ENCODE assay signal across 8 cellular contexts in genomic region chr2:20106746-20107145, GRCh38. TPM values are rescaled to one million over a fixed set of nuclear protein-coding genes. Genes with fewer than 3 reads are reported as not detected.
A peak's percentile ranks its signal among the peaks of the same experiment; 100 is the strongest.
DNase-seq lines count a peak whose midpoint lies in the region; ATAC-seq, FAIRE-seq and TF ChIP-seq lines count a peak whose summit lies in the region.

No MANE protein-coding gene starts in this region.

- 0 out of 3 replicates have a peak, but pooled peaks cover 3% of the 10 kb centered on the region for H3K9me3 ChIP-seq in A549
- no peaks in the 10 kb centered on the region for H3K9me3 ChIP-seq in mammary epithelial cell (replicated peaks; ENCODE audit: insufficient read depth, low read length)
- H3K9me3 ChIP-seq in liver (ENCODE audit: control insufficient read depth in 4 of 4, low read length in 3 of 4): peaks cover 0 to 2% (median under 1%) of the 10 kb centered on the region in 4 donors
- H3K9me3 ChIP-seq in thyroid gland: no peaks in the 10 kb centered on the region

- 95% methylated on average over 31 of the region's 34 CpGs for WGBS in A549 (ENCODE audit: missing lambda C conversion rate)
- 12% methylated on average over 6 of the region's 34 CpGs for WGBS in mammary epithelial cell (ENCODE audit: low coverage, missing lambda C conversion rate)
- WGBS in liver: 44% methylated on average over 34 of the region's 34 CpGs
- 13 to 24% methylated on average over 24 to 33 of the region's 34 CpGs for whole genome bisulfite sequencing in thyroid gland, 2 donors

- H3K9ac ChIP-seq in mammary epithelial cell (ENCODE audit: insufficient read depth, low read length) (no peak overlapping the region), liver (ENCODE audit: low read depth in 1 of 2, low read length in 2 of 2) (no peak overlapping the region)

- no peaks in the 10 kb centered on the region for H3K36me3 ChIP-seq in mammary epithelial cell (ENCODE audit: insufficient read depth, low read length)
- H3K36me3 ChIP-seq in liver (ENCODE audit: control insufficient read depth in 4 of 4, insufficient read depth in 3 of 4, low read depth in 1 of 4, low read length in 3 of 4): no peaks in the 10 kb centered on the region
- no peaks in the 10 kb centered on the region for H3K36me3 ChIP-seq in thyroid gland

- H3K4me3 ChIP-seq in A549 (no peak overlapping the region), mammary epithelial cell (replicated peaks in 1 of 3; ENCODE audit: insufficient read depth in 1 of 3, low read depth in 2 of 3, low read length in 3 of 3) (peak overlapping the region in 2 of 3 experiments; percentile 42 to 51), liver (ENCODE audit: low read depth in 1 of 3, low read length in 3 of 3) (peak overlapping the region in 2 of 3 donors; percentile 7 to 36), thyroid gland (replicated peaks in 1 of 3) (peak overlapping the region in 1 of 3 donors; percentile 18)

- intact Hi-C loops in mammary epithelial cell (cut with micrococcal nuclease): loop anchor here (2.0 to 10.0 kb wide), 2 partner anchors 220 to 528 kb away; no protein-coding TSS in a partner anchor
- intact Hi-C loops in thyroid gland (cut with DNase I): no loop called here

- H3K27me3 ChIP-seq in mammary epithelial cell (ENCODE audit: insufficient read depth, low read length): no peaks in the 10 kb centered on the region
- H3K27me3 ChIP-seq in liver (ENCODE audit: control insufficient read depth in 4 of 4, insufficient read depth in 4 of 4, low read length in 3 of 4): no peaks in the 10 kb centered on the region
- H3K27me3 ChIP-seq in thyroid gland: no peaks in the 10 kb centered on the region

- no TSS peak for BruUV-seq in mammary epithelial cell (replicated peaks; lab: Mats Ljungman, UMichigan)

- H3K79me2 ChIP-seq in mammary epithelial cell (ENCODE audit: insufficient read depth, low read length): no peaks in the 10 kb centered on the region

- no peak for FAIRE-seq in A549 (lab: Jason Lieb, UNC)

- peaks cover 32% of the 10 kb centered on the region for H3K4me1 ChIP-seq in A549
- H3K4me1 ChIP-seq in mammary epithelial cell (ENCODE audit: insufficient read depth, low read length): peaks cover 22% of the 10 kb centered on the region
- H3K4me1 ChIP-seq in liver (ENCODE audit: control insufficient read depth in 4 of 4, insufficient read depth in 4 of 4, low read length in 3 of 4): peaks cover 5 to 15% (median 13%) of the 10 kb centered on the region in 4 donors
- peaks cover 0 to 8% of the 10 kb centered on the region in 2 donors for H3K4me1 ChIP-seq in thyroid gland

- H4K20me1 ChIP-seq in mammary epithelial cell (ENCODE audit: insufficient read depth, low read length): no peaks in the 10 kb centered on the region

- H3K4me2 ChIP-seq in A549: no peak overlapping the region
- peak overlapping the region; percentile 84 for H3K4me2 ChIP-seq in mammary epithelial cell (ENCODE audit: insufficient read depth, low read depth, low read length)

- no peak for TF ChIP-seq RAD21 in A549 (conservative IDR thresholded peaks at IDR 0.05 in 1 of 2, IDR thresholded peaks at IDR 0.05 in 1 of 2)
- peak; percentile 64 to 87 for TF ChIP-seq RAD21 in liver (IDR thresholded peaks at IDR 0.05)

- TF ChIP-seq CTCF in A549 (IDR thresholded peaks at IDR 0.05) (peak; percentile 12; the same call in 1 of the 3 replicates), mammary epithelial cell (conservative IDR thresholded peaks at IDR 0.05 in 1 of 2, IDR thresholded peaks at IDR 0.05 in 1 of 2; ENCODE audit: extremely low read depth in 1 of 2, insufficient read depth in 1 of 2, low read depth in 1 of 2, low read length in 2 of 2) (peak; percentile 30 to 78), liver (IDR thresholded peaks at IDR 0.05; ENCODE audit: low read depth, low read length, missing input control) (peak; percentile 42), thyroid gland (IDR thresholded peaks at IDR 0.05) (peak in 5 of 6 experiments; percentile 29 to 62 (median 52))

- H2AFZ ChIP-seq in mammary epithelial cell (ENCODE audit: low read depth, low read length): peak overlapping the region; percentile 94

- TF ChIP-seq POLR2A in A549 (IDR thresholded peaks at IDR 0.05; ENCODE audit: low read length): no peak
- TF ChIP-seq POLR2A in thyroid gland (IDR thresholded peaks at IDR 0.05): no peak

- CTCF ChIA-PET in A549 (lab: Yijun Ruan, JAX) (interaction anchor here (0.7 to 12.6 kb wide), 12 partner anchors 12 to 220 kb away, joined by 3 to 149 read pairs (median 11); partner anchors contain the start of gene SDC1), mammary epithelial cell (lab: Charles Lee; ENCODE audit: low non-redundant PET) (interaction anchor here (0.7 to 1.1 kb wide), 2 partner anchors 106 to 184 kb away, joined by 3 to 9 read pairs; no protein-coding TSS in a partner anchor)

- H3K27ac ChIP-seq in A549 (no peak overlapping the region), mammary epithelial cell (ENCODE audit: insufficient read depth, low read depth, low read length) (no peak overlapping the region), liver (ENCODE audit: low read depth in 1 of 2, low read length in 2 of 2) (peak overlapping the region; percentile 27 to 35), thyroid gland (no peak overlapping the region)

- no peak for DNase-seq in A549 (ENCODE audit: low read depth in 1 of 2, low spot score in 1 of 2)
- DNase-seq in NCI-H2227 (lab: John Stamatoyannopoulos, UW; ENCODE audit: unreplicated experiment): peak; percentile 76
- DNase-seq in mammary epithelial cell: peak; percentile 38
- peak; percentile 56 to 63 for DNase-seq in thyroid gland
- DNase-seq in NCI-H2107 treated with DMSO at 0.1 percent for 48 hours (lab: John Stamatoyannopoulos, UW; ENCODE audit: unreplicated experiment): no peak

- POLR2A ChIA-PET in A549 (lab: Yijun Ruan, JAX): interaction anchor here (1.3 kb wide), 1 partner anchor 118 kb away, joined by 4 read pairs; the partner anchor contains the start of gene SDC1

- in situ Hi-C loops in mammary epithelial cell (cut with MboI; ENCODE audit: low sequenced_read_pairs in 2 of 2): loop anchor here in 1 of 2 donors (5.0 to 10.0 kb wide), 3 partner anchors 76 to 178 kb away; no protein-coding TSS in a partner anchor

- dilution Hi-C loops in mammary epithelial cell (cut with HindIII; ENCODE audit: low sequenced_read_pairs): loop anchor here (5.0 kb wide), 2 partner anchors 81 to 84 kb away; no protein-coding TSS in a partner anchor

- TF ChIP-seq EP300 in A549 (IDR thresholded peaks at IDR 0.05): no peak

- ATAC-seq in A549 (no peak), GM18517 (IDR thresholded peaks at IDR 0.05; ENCODE audit: unreplicated experiment) (no peak), GM19351 (IDR thresholded peaks at IDR 0.05; ENCODE audit: unreplicated experiment) (no peak)

TF ChIP-seq in A549, 52 proteins besides CTCF, POLR2A, EP300 and RAD21 (continues in another document):
- TF ChIP-seq HDAC2 (IDR thresholded peaks at IDR 0.05) (no peak), RARB (CRISPR knock-in tag; IDR thresholded peaks at IDR 0.05) (no peak), RCOR1 (IDR thresholded peaks at IDR 0.05; ENCODE audit: low read depth, low read length) (no peak), KDM1A (IDR thresholded peaks at IDR 0.05; ENCODE audit: low read depth) (no peak), HES2 (IDR thresholded peaks at IDR 0.05) (no peak), E2F6 (IDR thresholded peaks at IDR 0.05; ENCODE audit: borderline replicate concordance, low read depth) (no peak), CHD2 (IDR thresholded peaks at IDR 0.05; ENCODE audit: low read length, partially characterized antibody) (no peak)

TF ChIP-seq in liver, 16 proteins besides CTCF, POLR2A, EP300 and RAD21:
- TF ChIP-seq TAF1 (conservative IDR thresholded peaks at IDR 0.05): no peak
- no peak for TF ChIP-seq NR2F2 (IDR thresholded peaks at IDR 0.05)
- TF ChIP-seq YY1 (IDR thresholded peaks at IDR 0.05): no peak
- no peak for TF ChIP-seq ATF3 (IDR thresholded peaks at IDR 0.05)

RNA-seq across cellular contexts. Expression of gene LAPTM4A, which starts 55.3 kb away (rescaled TPM):
- 509 and 655 TPM in 2 replicates for polyA plus RNA-seq in A549 (2011; rRNA removed)
- 170 and 174 TPM in 2 replicates for polyA plus RNA-seq in A549 (2012; cell fraction: cytosol; rRNA removed)
- 95.3 and 126 TPM in 2 replicates for polyA plus RNA-seq in A549 (2012; cell fraction: nucleus; rRNA removed)
- 225 to 284 TPM (median 275 TPM) in 3 replicates for polyA plus RNA-seq in A549 (2017; fragmentation: RNase III; extraction: RNeasy Plus Mini Kit Qiagen cat#74134 plus additional on column Dnase treatment)
- 110 and 132 TPM in 2 replicates for polyA minus RNA-seq in A549 (2011; rRNA and poly(A)+ RNA removed)
- 100 to 1,000 TPM; 160 to 162 TPM for total RNA-seq in mammary epithelial cell
- polyA plus RNA-seq in mammary epithelial cell: 223 TPM
- polyA minus RNA-seq in mammary epithelial cell: 181 TPM
- 100 to 1,000 TPM in 1 of 2 donors, 10 to 100 TPM in 1; 69.1 to 115 TPM for total RNA-seq in liver
- polyA plus RNA-seq in liver: 100 to 1,000 TPM; 129 to 183 TPM
- 100 to 1,000 TPM; 159 to 300 (median 187) TPM for total RNA-seq in thyroid gland

Comparison
In these comparisons a context has a peak if more than half of its experiments do, and no peak if none do; other contexts are left out.
1. DNase-seq: peak in NCI-H2227 (single experiment), mammary epithelial cell (single experiment) and thyroid gland (2 of 2); none in A549 (0 of 2) and NCI-H2107 treated with DMSO at 0.1 percent for 48 hours (single experiment).
2. H3K27ac ChIP-seq: peak in liver (2 of 2); none in A549 (0 of 2), mammary epithelial cell (single experiment) and thyroid gland (0 of 3).
3. Peak in every context shown above with its lines, with median percentiles within 50 percentile points of each other: CTCF ChIP-seq.